ENCODE assay signal across 9 cellular contexts in the genomic region with DNA sequence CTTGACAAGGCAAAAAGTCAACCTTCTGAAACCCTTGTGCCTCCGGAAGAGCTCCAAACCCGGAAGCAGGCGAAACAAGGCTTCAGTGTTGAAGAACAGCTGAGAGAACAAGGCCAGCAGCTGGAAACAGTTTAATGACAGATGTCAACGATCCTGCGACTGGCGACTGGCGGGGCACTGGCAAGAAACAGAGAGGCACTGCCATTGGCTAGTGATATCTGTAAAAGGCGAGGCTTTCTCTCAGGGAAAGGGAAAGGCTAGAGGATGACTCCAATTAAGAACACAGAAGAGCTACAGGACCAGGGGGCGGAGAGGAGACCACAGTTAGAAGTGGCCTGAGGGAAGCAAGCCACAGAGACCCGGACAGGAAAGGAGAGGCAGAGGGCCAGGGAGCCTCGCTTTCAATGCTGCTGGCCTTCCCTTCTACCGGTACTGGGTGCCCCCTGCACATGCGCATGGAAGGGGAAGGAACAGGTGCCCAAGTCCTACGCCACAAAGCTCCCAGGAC. TPM values are rescaled to one million over a fixed set of nuclear protein-coding genes. Genes with fewer than 3 reads are reported as not detected.
DNase-seq lines count a peak whose midpoint lies in the region; ATAC-seq and TF ChIP-seq lines count a peak whose summit lies in the region.
"Had no signal": no experiment of that assay in that cellular context is flagged by ENCODE, and none has a peak within 500 bp of the region (broad histone marks: within the 10 kb centered on the region; RNA-seq: fewer than 3 reads in every experiment).

No MANE protein-coding gene starts in this region.

- H3K9me3 Mint-ChIP-seq in activated CD8-positive, alpha-beta memory T cell treated with anti-CD3 and anti-CD28 coated beads, Interleukin-2, amount 10 ng/mL, durations not matched to agents 7 days and 5 days (ENCODE audit: low read depth) = no peaks in the 10 kb centered on the region

- H3K27me3 ChIP-seq in adrenal gland (no peaks in the 10 kb centered on the region), smooth muscle cell (ENCODE audit: low read depth) (no peaks in the 10 kb centered on the region)
- H3K27me3 ChIP-seq: BLaER1 had no signal

- 27 to 37% (median 34%) methylated on average over 13 to 14 of the region's 14 CpGs for WGBS in adrenal gland, 4 donors
- WGBS in smooth muscle cell (ENCODE audit: low lambda C conversion rate) = 41% methylated on average over 14 of the region's 14 CpGs

- no peak overlapping the region for H3K4me3 Mint-ChIP-seq in activated CD8-positive, alpha-beta memory T cell treated with anti-CD3 and anti-CD28 coated beads, Interleukin-2, amount 10 ng/mL, durations not matched to agents 7 days and 5 days

- no peak overlapping the region for H3K27ac Mint-ChIP-seq in activated CD8-positive, alpha-beta memory T cell treated with anti-CD3 and anti-CD28 coated beads, Interleukin-2, amount 10 ng/mL, durations not matched to agents 7 days and 5 days

- intact Hi-C loops in adrenal gland (cut with DNase I) = no loop called here

- TF ChIP-seq POLR2A in adrenal gland (IDR thresholded peaks at IDR 0.05) = peak in 1 of 2 donors; percentile 19

- H3K27ac ChIP-seq in adrenal gland = peak overlapping the region in 4 of 5 donors; percentile 63 to 82 (median 70)
- H3K27ac ChIP-seq in smooth muscle cell (ENCODE audit: low read depth) = peak overlapping the region; percentile 75
- H3K27ac ChIP-seq: BLaER1 had no signal

- CTCF ChIA-PET in activated CD8-positive, alpha-beta memory T cell treated with anti-CD3 and anti-CD28 coated beads, Interleukin-2, amount 10 ng/mL, durations not matched to agents 7 days and 5 days (lab: Charles Lee) = interaction anchor here (1.1 kb wide), 1 partner anchor 91 kb away, joined by 3 read pairs; no protein-coding TSS in a partner anchor

- peaks cover 0 to 13% of the 10 kb centered on the region in 2 donors for H3K36me3 ChIP-seq in adrenal gland (replicated peaks in 1 of 2)
- H3K36me3 ChIP-seq in smooth muscle cell (ENCODE audit: low read depth) = peaks cover 4% of the 10 kb centered on the region

- TF ChIP-seq CTCF in adrenal gland (IDR thresholded peaks at IDR 0.05) = no peak
- TF ChIP-seq CTCF in smooth muscle cell (IDR thresholded peaks at IDR 0.05; ENCODE audit: borderline replicate concordance, insufficient read depth, poor library complexity, severe bottlenecking) = no peak

- peaks cover 100% of the 10 kb centered on the region for H4K20me1 ChIP-seq in smooth muscle cell (ENCODE audit: low read depth)

- peaks cover 15% of the 10 kb centered on the region for H3F3A ChIP-seq in smooth muscle cell (ENCODE audit: low read depth)

- DNase-seq in NCI-H2029 (lab: John Stamatoyannopoulos, UW) (peak; percentile 54), NCI-H2029 treated with DMSO at 0.1 percent for 48 hours (lab: John Stamatoyannopoulos, UW) (no peak), adrenal gland (peak in 6 of 7 donors; percentile 36 to 82 (median 44)), inferior parietal cortex (ENCODE audit: extremely low spot score) (peak; percentile 60), smooth muscle cell (lab: John Stamatoyannopoulos, UW; ENCODE audit: unreplicated experiment) (no peak), NCI-H2107 treated with DMSO at 0.1 percent for 48 hours (lab: John Stamatoyannopoulos, UW; ENCODE audit: unreplicated experiment) (no peak)
- DNase-seq in activated CD8-positive, alpha-beta memory T cell treated with anti-CD3 and anti-CD28 coated beads, Interleukin-2, amount 10 ng/mL, durations not matched to agents 7 days and 5 days = no peak
- DNase-seq in activated CD8-positive, alpha-beta memory T cell treated with anti-CD3 and anti-CD28 coated beads, Interleukin-2, amount 50 U/mL, for 48 hours = no peak

- H3K27me3 Mint-ChIP-seq in activated CD8-positive, alpha-beta memory T cell treated with anti-CD3 and anti-CD28 coated beads, Interleukin-2, amount 10 ng/mL, durations not matched to agents 7 days and 5 days = no peaks in the 10 kb centered on the region

- peak overlapping the region; percentile 55 for H3K4me2 ChIP-seq in smooth muscle cell
- H3K4me2 ChIP-seq: BLaER1 had no signal

- peaks cover 100% of the 10 kb centered on the region for H3K79me2 ChIP-seq in smooth muscle cell (ENCODE audit: low read depth)

- peak overlapping the region in 1 of 4 donors; percentile 8 for H3K4me3 ChIP-seq in adrenal gland
- peak overlapping the region; percentile 3 for H3K4me3 ChIP-seq in smooth muscle cell
- H3K4me3 ChIP-seq: BLaER1 had no signal

- H3K9ac ChIP-seq in smooth muscle cell (ENCODE audit: low read depth) = no peak overlapping the region
- H3K9ac ChIP-seq: BLaER1 had no signal

- H3K9me3 ChIP-seq in adrenal gland (replicated peaks in 1 of 3) (no peaks in the 10 kb centered on the region), smooth muscle cell (replicated peaks; ENCODE audit: low read depth) (no peaks in the 10 kb centered on the region)
- H3K9me3 ChIP-seq: BLaER1 had no signal

- peaks cover 39 to 64% of the 10 kb centered on the region in 2 donors for H3K4me1 ChIP-seq in adrenal gland (replicated peaks in 1 of 2)
- H3K4me1 ChIP-seq in smooth muscle cell (ENCODE audit: low read depth) = peaks cover 37% of the 10 kb centered on the region

- H2AFZ ChIP-seq in smooth muscle cell (ENCODE audit: low read depth) = no peak overlapping the region

- H3K4me1 Mint-ChIP-seq in activated CD8-positive, alpha-beta memory T cell treated with anti-CD3 and anti-CD28 coated beads, Interleukin-2, amount 10 ng/mL, durations not matched to agents 7 days and 5 days = peaks cover 21% of the 10 kb centered on the region

- ATAC-seq in activated CD8-positive, alpha-beta memory T cell treated with anti-CD3 and anti-CD28 coated beads, Interleukin-2, amount 10 ng/mL, durations not matched to agents 7 days and 5 days = no peak

- H3K36me3 Mint-ChIP-seq in activated CD8-positive, alpha-beta memory T cell treated with anti-CD3 and anti-CD28 coated beads, Interleukin-2, amount 10 ng/mL, durations not matched to agents 7 days and 5 days = peaks cover 15% of the 10 kb centered on the region

RNA-seq across cellular contexts. Expression of a gene that starts 19.4 kb away (rescaled TPM):
- total RNA-seq in adrenal gland (100 to 1,000 TPM; 288 to 803 (median 331) TPM), smooth muscle cell (2,267 and 2,867 TPM in 2 replicates)
- polyA plus RNA-seq in adrenal gland (100 to 1,000 TPM in 2 of 3 donors, 10 to 100 TPM in 1; 93.3 to 400 (median 105) TPM), smooth muscle cell (674 and 859 TPM in 2 replicates)
- total RNA-seq in activated CD8-positive, alpha-beta memory T cell treated with anti-CD3 and anti-CD28 coated beads, Interleukin-2, amount 10 ng/mL, durations not matched to agents 7 days and 5 days = 10 to 100 TPM; 54.2 to 59.9 TPM

Comparison
In these comparisons a context has a peak if more than half of its experiments do, and no peak if none do; other contexts are left out.
1. DNase-seq: peak in NCI-H2029 (single experiment), adrenal gland (6 of 7) and inferior parietal cortex (single experiment); none in NCI-H2029 treated with DMSO at 0.1 percent for 48 hours (single experiment), smooth muscle cell (single experiment), NCI-H2107 treated with DMSO at 0.1 percent for 48 hours (single experiment), activated CD8-positive, alpha-beta memory T cell treated with anti-CD3 and anti-CD28 coated beads, Interleukin-2, amount 10 ng/mL, durations not matched to agents 7 days and 5 days (single experiment) and activated CD8-positive, alpha-beta memory T cell treated with anti-CD3 and anti-CD28 coated beads, Interleukin-2, amount 50 U/mL, for 48 hours (single experiment).
2. RNA of a gene that starts 19.4 kb away (total RNA-seq): 2,267 to 2,867 TPM in smooth muscle cell and 288 to 803 TPM in adrenal gland; 54.2 to 59.9 TPM in activated CD8-positive, alpha-beta memory T cell treated with anti-CD3 and anti-CD28 coated beads, Interleukin-2, amount 10 ng/mL, durations not matched to agents 7 days and 5 days; every median in the first group is over 4 times any median in the second.